ENCODE assay signal across 8 cellular contexts in genomic region chr4:99947190-99947578, GRCh38. TPM values are rescaled to one million over a fixed set of nuclear protein-coding genes. Genes with fewer than 3 reads are reported as not detected.
A peak's percentile ranks its signal among the peaks of the same experiment; 100 is the strongest.
DNase-seq lines count a peak whose midpoint lies in the region; ATAC-seq and TF ChIP-seq lines count a peak whose summit lies in the region.

No MANE protein-coding gene starts in this region.

- peak overlapping the region; percentile 40; the same call in 1 of the 2 replicates for H3K9ac ChIP-seq in PC-3 (ENCODE audit: low read length)

- H2AFZ ChIP-seq in PC-3 (ENCODE audit: low read length): peak overlapping the region; percentile 62; the same call in 1 of the 2 replicates

- peak overlapping the region; percentile 50 for H3K27ac ChIP-seq in PC-3 (ENCODE audit: low read length)
- peak overlapping the region; percentile 89 to 91 for H3K27ac ChIP-seq in ovary

- ATAC-seq in PC-3 (no peak), HG03196 (IDR thresholded peaks at IDR 0.05; ENCODE audit: unreplicated experiment) (no peak), GM21717 (IDR thresholded peaks at IDR 0.05; ENCODE audit: unreplicated experiment) (no peak), HG03108 (IDR thresholded peaks at IDR 0.05; ENCODE audit: unreplicated experiment) (no peak), omental fat pad (ENCODE audit: low FRiP score) (no peak)

- H3K9me3 ChIP-seq in PC-3 (ENCODE audit: low read length) (no peaks in the 10 kb centered on the region), ovary (no peaks in the 10 kb centered on the region)

- intact Hi-C loops in PC-3 (cut with micrococcal nuclease): loop anchor here (5.0 kb wide), 2 partner anchors 50 to 130 kb away; partner anchors contain the start of gene DAPP1
- intact Hi-C loops in ovary (cut with DNase I): loop anchor here (2.0 to 10.0 kb wide), 3 partner anchors 54 to 385 kb away; partner anchors contain the start of gene TRMT10A (in 1 of the 4)

- peaks cover 20% of the 10 kb centered on the region for H4K20me1 ChIP-seq in PC-3 (ENCODE audit: low read length)

- H3K27me3 ChIP-seq in PC-3 (ENCODE audit: low read length) (no peaks in the 10 kb centered on the region), ovary (no peaks in the 10 kb centered on the region)

- CTCF ChIA-PET in PC-3 (lab: Charles Lee): no interaction called here

- WGBS in ovary, 3 donors: 3 to 10% (median 6%) methylated on average over 8 of the region's 8 CpGs

- peak overlapping the region; percentile 100 for H3K4me2 ChIP-seq in PC-3 (ENCODE audit: low read length)

- DNase-seq in CMK (ENCODE audit: low read depth) (peak; percentile 41), PC-3 (no peak), epithelial cell of esophagus (ENCODE audit: low read depth) (no peak), ovary (no peak), omental fat pad (ENCODE audit: low spot score) (no peak)

- no peak for TF ChIP-seq POLR2A in ovary (IDR thresholded peaks at IDR 0.05)

- TF ChIP-seq CTCF in PC-3 (conservative IDR thresholded peaks at IDR 0.05; ENCODE audit: low read depth, low read length): no peak
- TF ChIP-seq CTCF in epithelial cell of esophagus (IDR thresholded peaks at IDR 0.05; ENCODE audit: insufficient read depth, low read depth, low read length, missing control alignments): no peak
- no peak for TF ChIP-seq CTCF in ovary (IDR thresholded peaks at IDR 0.05)
- TF ChIP-seq CTCF in omental fat pad (IDR thresholded peaks at IDR 0.05): no peak

- peaks cover 67% of the 10 kb centered on the region for H3K79me2 ChIP-seq in PC-3 (ENCODE audit: low read length)

- H3K4me1 ChIP-seq in PC-3 (ENCODE audit: insufficient read depth, low read length) (peaks cover 37% of the 10 kb centered on the region), ovary (ENCODE audit: insufficient read depth) (peaks cover 3% of the 10 kb centered on the region)

- POLR2A ChIA-PET in PC-3 (lab: Charles Lee; ENCODE audit: unreplicated experiment): no interaction called here

- no peak for TF ChIP-seq EP300 in ovary (IDR thresholded peaks at IDR 0.05)

- BruUV-seq in PC-3 (replicated peaks; lab: Mats Ljungman, UMichigan): no TSS peak

- no peaks in the 10 kb centered on the region for H3F3A ChIP-seq in PC-3 (ENCODE audit: low read length, unreplicated experiment)

- H3K4me3 ChIP-seq in PC-3 (ENCODE audit: low read length): peak overlapping the region; percentile 96
- peak overlapping the region; percentile 83 for H3K4me3 ChIP-seq in epithelial cell of esophagus (ENCODE audit: low read length)
- H3K4me3 ChIP-seq in ovary: peak overlapping the region; percentile 95

- H3K36me3 ChIP-seq in PC-3 (ENCODE audit: low read depth, low read length) (peaks cover 12% of the 10 kb centered on the region), ovary (no peaks in the 10 kb centered on the region)

- no peaks in the 10 kb centered on the region for H3K9me2 ChIP-seq in PC-3 (replicated peaks; ENCODE audit: low read length)

RNA-seq across cellular contexts. Expression of gene DNAJB14, which starts 0.8 kb away (rescaled TPM):
- total RNA-seq in PC-3 (2014; rRNA removed): 8.8 and 18.9 TPM in 2 replicates
- 10 to 100 TPM; 24.0 to 47.8 (median 38.4) TPM for total RNA-seq in ovary
- polyA plus RNA-seq in ovary: 10 to 100 TPM; 10.5 to 15.2 TPM
- total RNA-seq in omental fat pad: 10 to 100 TPM; 27.7 to 45.2 (median 32.6) TPM

RNA-seq across cellular contexts. Expression of gene H2AZ1, which starts 2.9 kb away (rescaled TPM):
- total RNA-seq in PC-3 (2014; rRNA removed): 384 and 433 TPM in 2 replicates
- 100 to 1,000 TPM; 117 to 221 (median 144) TPM for total RNA-seq in ovary
- 100 to 1,000 TPM in 1 of 2 donors, 10 to 100 TPM in 1; 99.7 to 257 TPM for polyA plus RNA-seq in ovary
- 100 to 1,000 TPM in 3 of 4 donors, 10 to 100 TPM in 1; 99.0 to 177 (median 129) TPM for total RNA-seq in omental fat pad

RNA-seq across cellular contexts. Expression of gene LAMTOR3, which starts 53.0 kb away (rescaled TPM):
- total RNA-seq in PC-3 (2014; rRNA removed) (13.5 and 14.0 TPM in 2 replicates), ovary (10 to 100 TPM; 36.5 to 52.4 (median 43.7) TPM), omental fat pad (10 to 100 TPM; 41.3 to 48.9 (median 43.6) TPM)
- polyA plus RNA-seq in ovary: 10 to 100 TPM; 47.7 to 53.4 TPM
